In the genomic region with DNA sequence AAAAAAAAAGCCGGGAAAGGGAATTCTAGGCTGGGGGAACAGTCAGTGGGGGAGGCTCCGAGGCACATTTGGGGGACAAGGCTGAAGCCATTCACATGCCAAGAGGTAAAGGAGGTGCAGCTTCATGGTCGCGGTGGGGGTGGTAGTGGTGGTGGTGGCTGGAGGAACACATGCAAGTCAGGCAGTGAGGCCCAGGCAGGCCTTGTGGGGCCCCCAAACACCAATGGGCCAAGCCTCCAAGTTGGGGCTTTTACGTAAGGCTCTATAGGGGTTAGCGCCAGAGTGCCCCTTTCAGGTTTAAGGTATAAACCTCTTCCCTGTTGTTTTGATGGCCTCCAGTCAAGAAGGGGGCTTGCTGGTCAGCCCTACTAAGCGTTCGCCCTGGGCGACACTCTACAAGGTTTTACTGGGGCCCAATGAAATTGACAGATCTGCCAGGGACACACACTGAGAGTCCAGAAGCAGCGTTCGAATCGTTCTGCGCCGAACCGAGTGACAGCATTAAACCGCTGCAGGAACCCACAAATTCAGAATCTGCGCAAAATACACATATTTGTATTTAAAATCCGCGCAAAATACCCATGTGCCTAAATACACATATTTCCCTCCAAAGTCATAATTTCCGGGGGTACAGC, we compare ENCODE assay signal across 8 cellular contexts. TPM values are rescaled to one million over a fixed set of nuclear protein-coding genes. Genes with fewer than 3 reads are reported as not detected.
DNase-seq lines count a peak whose midpoint lies in the region; ATAC-seq and TF ChIP-seq lines count a peak whose summit lies in the region.

No MANE protein-coding gene starts in this region.

- no peaks in the 10 kb centered on the region for H3K9me3 ChIP-seq in right lobe of liver
- H3K9me3 ChIP-seq in tibial nerve, result no peaks in the 10 kb centered on the region

- in situ Hi-C loops in astrocyte of the spinal cord (cut with HindIII; ENCODE audit: low sequenced_read_pairs), result no loop called here

- H3K36me3 Mint-ChIP-seq in activated T-cell treated with anti-CD3 and anti-CD28 coated beads, Interleukin-2, amount 50 U/mL, for 24 hours (ENCODE audit: low read depth), result peaks cover 32% of the 10 kb centered on the region

- H3K27me3 ChIP-seq in right lobe of liver (no peaks in the 10 kb centered on the region), tibial nerve (no peaks in the 10 kb centered on the region)

- ATAC-seq in right lobe of liver, result no peak
- ATAC-seq in GM19397 (IDR thresholded peaks at IDR 0.05; ENCODE audit: unreplicated experiment), result no peak

- WGBS in right lobe of liver (ENCODE audit: insufficient coverage, low coverage, low lambda C conversion rate, missing lambda C conversion rate), result 50% methylated on average over 14 of the region's 20 CpGs
- 58 to 67% methylated on average over 20 of the region's 20 CpGs for WGBS in tibial nerve, 2 donors

- H3K27ac ChIP-seq in right lobe of liver, result peak overlapping the region; percentile 97 to 100 (median 99)
- H3K27ac ChIP-seq in tibial nerve, result peak overlapping the region; percentile 90 to 98 (median 98)

- no peak for TF ChIP-seq POLR2A in right lobe of liver (IDR thresholded peaks at IDR 0.05)
- no peak for TF ChIP-seq POLR2A in tibial nerve (IDR thresholded peaks at IDR 0.05)

- peak overlapping the region; percentile 57 for H3K4me3 ChIP-seq in astrocyte of the spinal cord (ENCODE audit: low read depth, low read length)
- peak overlapping the region; percentile 63 to 81 (median 64) for H3K4me3 ChIP-seq in right lobe of liver
- H3K4me3 ChIP-seq in tibial nerve, result peak overlapping the region; percentile 64 to 81 (median 68)

- H3K27me3 Mint-ChIP-seq in activated T-cell treated with anti-CD3 and anti-CD28 coated beads, Interleukin-2, amount 50 U/mL, for 24 hours, result no peaks in the 10 kb centered on the region

- no peak for DNase-seq in activated T-cell treated with anti-CD3 and anti-CD28 coated beads, Interleukin-2, amount 50 U/mL, for 24 hours
- no peak for DNase-seq in activated T-cell treated with anti-CD3 and anti-CD28 coated beads for 4 hours
- DNase-seq in astrocyte of the spinal cord (ENCODE audit: low read depth, low spot score), result no peak
- no peak for DNase-seq in right lobe of liver
- no peak for DNase-seq in tibial nerve (ENCODE audit: low spot score in 2 of 2)
- no peak for DNase-seq in stimulated activated CD4-positive, alpha-beta T cell treated with anti-CD3 and anti-CD28 coated beads, Interleukin-4, amount 100 ng/mL, for 24 hours
- no peak for DNase-seq in GOT3 (lab: John Stamatoyannopoulos, UW)

- H3K9me3 Mint-ChIP-seq in activated T-cell treated with anti-CD3 and anti-CD28 coated beads, Interleukin-2, amount 50 U/mL, for 24 hours, result no peaks in the 10 kb centered on the region

- peaks cover 0 to 25% (median 4%) of the 10 kb centered on the region in 4 donors for H3K36me3 ChIP-seq in right lobe of liver
- H3K36me3 ChIP-seq in tibial nerve, result peaks cover 0 to 21% (median 9%) of the 10 kb centered on the region in 3 donors

- TF ChIP-seq CTCF in astrocyte of the spinal cord (IDR thresholded peaks at IDR 0.05; ENCODE audit: low read depth, low read length), result no peak
- no peak for TF ChIP-seq CTCF in right lobe of liver (IDR thresholded peaks at IDR 0.05)
- no peak for TF ChIP-seq CTCF in tibial nerve (IDR thresholded peaks at IDR 0.05)

- intact Hi-C loops in right lobe of liver (cut with DNase I), result loop anchor here (5.0 kb wide), 1 partner anchor 32 kb away; a partner anchor contains a TSS

- H3K4me1 ChIP-seq in right lobe of liver (peaks cover 0 to 9% (median 7%) of the 10 kb centered on the region in 4 donors), tibial nerve (peaks cover 0 to 25% (median 17%) of the 10 kb centered on the region in 4 donors)

- peak overlapping the region; percentile 86 for H3K4me3 Mint-ChIP-seq in activated T-cell treated with anti-CD3 and anti-CD28 coated beads, Interleukin-2, amount 50 U/mL, for 24 hours

- H3K27ac Mint-ChIP-seq in activated T-cell treated with anti-CD3 and anti-CD28 coated beads, Interleukin-2, amount 50 U/mL, for 24 hours, result peak overlapping the region; percentile 94

- peaks cover 55% of the 10 kb centered on the region for H3K4me1 Mint-ChIP-seq in activated T-cell treated with anti-CD3 and anti-CD28 coated beads, Interleukin-2, amount 50 U/mL, for 24 hours (ENCODE audit: low read depth)

- no peak for TF ChIP-seq EP300 in tibial nerve (IDR thresholded peaks at IDR 0.05)

RNA-seq across cellular contexts. Expression of a gene that starts 0.8 kb away (rescaled TPM):
- 10 to 100 TPM in 3 of 6 experiments, 1 to 10 TPM in 3; 7.7 to 16.1 (median 9.5) TPM for total RNA-seq in right lobe of liver
- total RNA-seq in tibial nerve, result 10 to 100 TPM in 3 of 4 donors, 1 to 10 TPM in 1; 9.4 to 20.7 (median 14.9) TPM

RNA-seq across cellular contexts. Expression of a gene that starts 23.4 kb away (rescaled TPM):
- total RNA-seq in right lobe of liver (10 to 100 TPM; 10.9 to 28.7 (median 16.5) TPM), tibial nerve (10 to 100 TPM; 33.0 to 65.4 (median 43.9) TPM)

RNA-seq across cellular contexts. Expression of a gene that starts 27.1 kb away (rescaled TPM):
- total RNA-seq in right lobe of liver (10 to 100 TPM; 10.1 to 20.4 (median 17.0) TPM), tibial nerve (10 to 100 TPM; 34.5 to 49.8 (median 39.3) TPM)

RNA-seq across cellular contexts. Expression of a gene that starts 33.0 kb away (rescaled TPM):
- total RNA-seq in right lobe of liver (10 to 100 TPM; 27.8 to 43.1 (median 31.6) TPM), tibial nerve (100 to 1,000 TPM in 2 of 4 donors, 10 to 100 TPM in 2; 72.8 to 109 (median 100) TPM)

RNA-seq across cellular contexts. Expression of a gene that starts 38.3 kb away (rescaled TPM):
- not detected for total RNA-seq in right lobe of liver
- total RNA-seq in tibial nerve, result 1 to 10 TPM in 2 of 4 donors, not detected in 2; 1.1 to 1.8 TPM
